In the genomic region with DNA sequence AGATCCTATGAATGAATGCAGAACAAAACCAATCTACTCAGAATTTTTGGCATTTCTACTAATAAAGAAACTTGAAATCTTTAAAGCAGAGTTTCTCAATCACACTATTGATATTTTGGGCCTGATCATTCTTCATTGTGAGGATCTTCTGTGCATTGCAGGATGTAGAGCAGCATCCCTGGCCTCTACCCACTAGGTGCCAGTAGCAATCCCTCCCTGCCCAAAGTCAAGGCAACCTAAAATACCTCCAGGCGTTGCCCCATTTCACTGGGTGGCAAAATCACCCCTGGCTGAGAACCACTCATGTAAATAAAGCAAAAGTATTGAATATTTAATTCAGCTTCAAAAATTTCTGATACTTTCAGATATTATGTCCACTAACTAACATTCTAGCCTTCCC, we compare ENCODE assay signal across 15 cellular contexts.
DNase-seq lines count a peak whose midpoint lies in the region; ATAC-seq, FAIRE-seq and TF ChIP-seq lines count a peak whose summit lies in the region.
"Had no signal": no experiment of that assay in that cellular context is flagged by ENCODE, and none has a peak within 500 bp of the region (broad histone marks: within the 10 kb centered on the region; RNA-seq: fewer than 3 reads in every experiment).

No MANE protein-coding gene starts in this region.

- H3K27ac Mint-ChIP-seq in neural progenitor cell, result no peak overlapping the region
- H3K27ac Mint-ChIP-seq: natural killer cell treated with Interleukin-12 subunit alpha and Interleukin-12 subunit beta and Interleukin-15 and Interleukin-18, amount 100 ng/mL, for 72 hours had no signal

- H3K27me3 Mint-ChIP-seq in neural progenitor cell (ENCODE audit: insufficient read depth, low read depth), result peaks cover 3% of the 10 kb centered on the region

- H3K4me1 ChIP-seq in K562 (replicated peaks in 1 of 2; ENCODE audit: control insufficient read depth in 2 of 2, insufficient read depth in 2 of 2, low read length in 2 of 2), result no peaks in the 10 kb centered on the region
- peaks cover 49% of the 10 kb centered on the region for H3K4me1 ChIP-seq in neural progenitor cell

- WGBS in K562 (ENCODE audit: insufficient coverage, low coverage, missing lambda C conversion rate), result 0% methylated on average over 1 of the region's 1 CpG

- H3K36me3 ChIP-seq in K562 (ENCODE audit: control insufficient read depth, insufficient read depth, low read length), result no peaks in the 10 kb centered on the region
- no peaks in the 10 kb centered on the region for H3K36me3 ChIP-seq in neural progenitor cell
- H3K36me3 ChIP-seq: ascending aorta had no signal

- TF ChIP-seq RAD21 in K562 (CRISPR knock-in tag; conservative IDR thresholded peaks at IDR 0.05 in 1 of 2, IDR thresholded peaks at IDR 0.05 in 1 of 2), result peak in 1 of 2 experiments; percentile 15; a peak in 1 of 4 replicates

- 0 out of 2 replicates have a peak, but pooled peaks cover 4% of the 10 kb centered on the region for H4K20me1 ChIP-seq in K562 (replicated peaks; ENCODE audit: control insufficient read depth, insufficient read depth, low read length)
- H4K20me1 ChIP-seq in neural progenitor cell (ENCODE audit: low read depth), result no peaks in the 10 kb centered on the region

- TF ChIP-seq POLR2A in K562 (conservative IDR thresholded peaks at IDR 0.05), result no peak

- peaks cover 60% of the 10 kb centered on the region for H3K4me1 Mint-ChIP-seq in neural progenitor cell

- no peak overlapping the region for H3K9ac ChIP-seq in K562 (ENCODE audit: insufficient read depth in 1 of 2, low read depth in 2 of 2, low read length in 2 of 2)
- H3K9ac ChIP-seq in neural progenitor cell, result no peak overlapping the region

- intact Hi-C loops in K562 (cut with micrococcal nuclease), result no loop called here

- no peaks in the 10 kb centered on the region for H3K9me1 ChIP-seq in K562 (ENCODE audit: control insufficient read depth, insufficient read depth, low read length)

- no peaks in the 10 kb centered on the region for H3K36me3 Mint-ChIP-seq in neural progenitor cell
- H3K36me3 Mint-ChIP-seq: natural killer cell treated with Interleukin-12 subunit alpha and Interleukin-12 subunit beta and Interleukin-15 and Interleukin-18, amount 100 ng/mL, for 72 hours had no signal

- peaks cover 8 to 33% of the 10 kb centered on the region in 2 experiments; a peak in 4 of 5 replicates for H3K27me3 ChIP-seq in K562 (ENCODE audit: control insufficient read depth in 2 of 2, insufficient read depth in 2 of 2, low read length in 2 of 2)
- H3K27me3 ChIP-seq in neural progenitor cell, result no peaks in the 10 kb centered on the region
- H3K27me3 ChIP-seq: ascending aorta had no signal

- H3K79me2 ChIP-seq in K562 (ENCODE audit: control insufficient read depth, insufficient read depth, low read length) (no peaks in the 10 kb centered on the region), neural progenitor cell (ENCODE audit: low read depth) (no peaks in the 10 kb centered on the region)

- H3K9me3 ChIP-seq in K562 (replicated peaks; ENCODE audit: control insufficient read depth, insufficient read depth, low read depth, low read length) (no peaks in the 10 kb centered on the region), neural progenitor cell (ENCODE audit: low read depth) (no peaks in the 10 kb centered on the region)
- H3K9me3 ChIP-seq: ascending aorta had no signal

- BruUV-seq in K562 (replicated peaks; lab: Mats Ljungman, UMichigan), result no TSS peak

- no peak overlapping the region for H3K4me2 ChIP-seq in K562 (ENCODE audit: insufficient read depth, low read length)
- H3K4me2 ChIP-seq in neural progenitor cell, result no peak overlapping the region

- TF ChIP-seq CTCF in LNCaP clone FGC (IDR thresholded peaks at IDR 0.05; ENCODE audit: control insufficient read depth, extremely low read depth, insufficient read depth) (peak; percentile 66), K562 (IDR thresholded peaks at IDR 0.05 in 2 of 3, conservative IDR thresholded peaks at IDR 0.05 in 1 of 3; ENCODE audit: insufficient read depth in 2 of 3, low read depth in 1 of 3, low read length in 3 of 3) (0 out of 6 replicates have a peak, but pooled peaks of 1 of the 3 experiments have one; percentile 18), neural progenitor cell (IDR thresholded peaks at IDR 0.05) (peak; percentile 26)

- CTCF ChIA-PET in K562 (lab: Yijun Ruan, JAX; ENCODE audit: low intra/inter-chr PET ratio), result no interaction called here

- FAIRE-seq in K562 (lab: Jason Lieb, UNC), result peak; percentile 44

- in situ Hi-C loops in K562 (cut with MboI), result no loop called here

- H3K27ac ChIP-seq in K562 (ENCODE audit: extremely low read depth, low read depth, low read length) (no peak overlapping the region), neural progenitor cell (no peak overlapping the region)
- H3K27ac ChIP-seq: ascending aorta, HL-60 had no signal

- DNase-seq in NCI-H2196 (lab: John Stamatoyannopoulos, UW; ENCODE audit: unreplicated experiment) (peak; percentile 7), NCI-H2196 treated with DMSO at 0.1 percent for 48 hours (lab: John Stamatoyannopoulos, UW; ENCODE audit: unreplicated experiment) (no peak), LNCaP clone FGC (ENCODE audit: low read depth) (no peak), K562 (ENCODE audit: extremely low read depth in 1 of 4, low spot score in 3 of 4) (no peak), neural progenitor cell (ENCODE audit: low spot score) (no peak), amniotic stem cell (lab: John Stamatoyannopoulos, UW) (no peak), NCI-H2227 (lab: John Stamatoyannopoulos, UW; ENCODE audit: unreplicated experiment) (no peak)
- DNase-seq: activated CD4-positive, CD25-positive, alpha-beta regulatory T cell treated with anti-CD3 and anti-CD28 coated beads, Interleukin-2, amount 50 U/mL, for 72 hours; hypothalamus; NCI-H526 treated with DMSO at 0.1 percent for 48 hours; trophoblast cell had no signal

- H3K4me3 ChIP-seq in LNCaP clone FGC (ENCODE audit: low read depth, low read length) (no peak overlapping the region), K562 (no peak overlapping the region), neural progenitor cell (no peak overlapping the region)
- H3K4me3 ChIP-seq: ascending aorta had no signal

- no peak for TF ChIP-seq EP300 in K562 (IDR thresholded peaks at IDR 0.05; ENCODE audit: low read length)

- no peak overlapping the region for H3K4me3 Mint-ChIP-seq in neural progenitor cell
- H3K4me3 Mint-ChIP-seq: natural killer cell treated with Interleukin-12 subunit alpha and Interleukin-12 subunit beta and Interleukin-15 and Interleukin-18, amount 100 ng/mL, for 72 hours had no signal

- ATAC-seq in K562, result no peak
- ATAC-seq in HG03097 (IDR thresholded peaks at IDR 0.05; ENCODE audit: low FRiP score, unreplicated experiment), result no peak
- ATAC-seq: natural killer cell treated with Interleukin-12 subunit alpha and Interleukin-12 subunit beta and Interleukin-15 and Interleukin-18, amount 100 ng/mL, for 72 hours had no signal

- POLR2A ChIA-PET in K562 (lab: Yijun Ruan, JAX), result interaction anchor here (0.8 kb wide), 1 partner anchor 820 kb away, joined by 3 read pairs; no protein-coding TSS in a partner anchor

- no peaks in the 10 kb centered on the region for H3K9me3 Mint-ChIP-seq in neural progenitor cell
- H3K9me3 Mint-ChIP-seq: natural killer cell treated with Interleukin-12 subunit alpha and Interleukin-12 subunit beta and Interleukin-15 and Interleukin-18, amount 100 ng/mL, for 72 hours had no signal

- H3F3A ChIP-seq in neural progenitor cell (ENCODE audit: low read depth), result peaks cover 35% of the 10 kb centered on the region

- no peak overlapping the region for H2AFZ ChIP-seq in K562 (ENCODE audit: low read depth, low read length)
- H2AFZ ChIP-seq in neural progenitor cell (replicated peaks), result no peak overlapping the region

TF ChIP-seq in K562, 482 proteins besides CTCF, POLR2A, EP300 and RAD21:
- TF ChIP-seq, protein P1, sequence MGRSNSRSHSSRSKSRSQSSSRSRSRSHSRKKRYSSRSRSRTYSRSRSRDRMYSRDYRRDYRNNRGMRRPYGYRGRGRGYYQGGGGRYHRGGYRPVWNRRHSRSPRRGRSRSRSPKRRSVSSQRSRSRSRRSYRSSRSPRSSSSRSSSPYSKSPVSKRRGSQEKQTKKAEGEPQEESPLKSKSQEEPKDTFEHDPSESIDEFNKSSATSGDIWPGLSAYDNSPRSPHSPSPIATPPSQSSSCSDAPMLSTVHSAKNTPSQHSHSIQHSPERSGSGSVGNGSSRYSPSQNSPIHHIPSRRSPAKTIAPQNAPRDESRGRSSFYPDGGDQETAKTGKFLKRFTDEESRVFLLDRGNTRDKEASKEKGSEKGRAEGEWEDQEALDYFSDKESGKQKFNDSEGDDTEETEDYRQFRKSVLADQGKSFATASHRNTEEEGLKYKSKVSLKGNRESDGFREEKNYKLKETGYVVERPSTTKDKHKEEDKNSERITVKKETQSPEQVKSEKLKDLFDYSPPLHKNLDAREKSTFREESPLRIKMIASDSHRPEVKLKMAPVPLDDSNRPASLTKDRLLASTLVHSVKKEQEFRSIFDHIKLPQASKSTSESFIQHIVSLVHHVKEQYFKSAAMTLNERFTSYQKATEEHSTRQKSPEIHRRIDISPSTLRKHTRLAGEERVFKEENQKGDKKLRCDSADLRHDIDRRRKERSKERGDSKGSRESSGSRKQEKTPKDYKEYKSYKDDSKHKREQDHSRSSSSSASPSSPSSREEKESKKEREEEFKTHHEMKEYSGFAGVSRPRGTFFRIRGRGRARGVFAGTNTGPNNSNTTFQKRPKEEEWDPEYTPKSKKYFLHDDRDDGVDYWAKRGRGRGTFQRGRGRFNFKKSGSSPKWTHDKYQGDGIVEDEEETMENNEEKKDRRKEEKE (IDR thresholded peaks at IDR 0.05; ENCODE audit: borderline replicate concordance in 1 of 2, control insufficient read depth in 1 of 2, low read depth in 2 of 2, low read length in 1 of 2), result no peak
- no peak for TF ChIP-seq ILF3 (IDR thresholded peaks at IDR 0.05; ENCODE audit: borderline replicate concordance)
- no peak for TF ChIP-seq SMC3 (conservative IDR thresholded peaks at IDR 0.05; ENCODE audit: insufficient read depth, low read depth, low read length)
TF ChIP-seq in K562: peak in this region for 0.
